ENCODE assay signal across 11 cellular contexts in genomic region chr10:20674870-20675385, GRCh38.
"Had no signal": no experiment of that assay in that cellular context is flagged by ENCODE, and none has a peak within 500 bp of the region (broad histone marks: within the 10 kb centered on the region; RNA-seq: fewer than 3 reads in every experiment).

No MANE protein-coding gene starts in this region.

- H3K27ac Mint-ChIP-seq: activated naive CD4-positive, alpha-beta T cell treated with anti-CD3 and anti-CD28 coated beads, Interleukin-2, amount 10 ng/mL, durations not matched to agents 7 days and 5 days; naive thymus-derived CD8-positive, alpha-beta T cell; stimulated activated naive CD8-positive, alpha-beta T cell treated with anti-CD3 and anti-CD28 coated beads, Interleukin-15, amount 100 ng/mL, for 72 hours; T-cell had no signal

- H3K36me3 ChIP-seq: gastroesophageal sphincter, ovary, thoracic aorta had no signal

- H3K4me1 ChIP-seq: gastroesophageal sphincter had no signal

- H3K27ac ChIP-seq: gastroesophageal sphincter, ovary, thoracic aorta had no signal

- H3K4me1 Mint-ChIP-seq: activated naive CD4-positive, alpha-beta T cell treated with anti-CD3 and anti-CD28 coated beads, Interleukin-2, amount 10 ng/mL, durations not matched to agents 7 days and 5 days; naive thymus-derived CD8-positive, alpha-beta T cell; stimulated activated naive CD8-positive, alpha-beta T cell treated with anti-CD3 and anti-CD28 coated beads, Interleukin-15, amount 100 ng/mL, for 72 hours; T-cell had no signal

- H3K4me3 Mint-ChIP-seq: activated naive CD4-positive, alpha-beta T cell treated with anti-CD3 and anti-CD28 coated beads, Interleukin-2, amount 10 ng/mL, durations not matched to agents 7 days and 5 days; naive thymus-derived CD8-positive, alpha-beta T cell; stimulated activated naive CD8-positive, alpha-beta T cell treated with anti-CD3 and anti-CD28 coated beads, Interleukin-15, amount 100 ng/mL, for 72 hours; T-cell had no signal

- ATAC-seq: gastroesophageal sphincter; naive thymus-derived CD8-positive, alpha-beta T cell; stimulated activated naive CD8-positive, alpha-beta T cell treated with anti-CD3 and anti-CD28 coated beads, Interleukin-15, amount 100 ng/mL, for 72 hours; T-cell had no signal

- H3K27me3 Mint-ChIP-seq: activated naive CD4-positive, alpha-beta T cell treated with anti-CD3 and anti-CD28 coated beads, Interleukin-2, amount 10 ng/mL, durations not matched to agents 7 days and 5 days; naive thymus-derived CD8-positive, alpha-beta T cell; stimulated activated naive CD8-positive, alpha-beta T cell treated with anti-CD3 and anti-CD28 coated beads, Interleukin-15, amount 100 ng/mL, for 72 hours; T-cell had no signal

- H3K36me3 Mint-ChIP-seq: activated naive CD4-positive, alpha-beta T cell treated with anti-CD3 and anti-CD28 coated beads, Interleukin-2, amount 10 ng/mL, durations not matched to agents 7 days and 5 days; naive thymus-derived CD8-positive, alpha-beta T cell; T-cell had no signal

- H3K4me3 ChIP-seq: gastroesophageal sphincter, ovary, thoracic aorta had no signal

- DNase-seq: activated CD4-positive, alpha-beta T cell treated with anti-CD3 and anti-CD28 coated beads for 48 hours; activated CD8-positive, alpha-beta memory T cell treated with anti-CD3 and anti-CD28 coated beads for 24 hours; activated naive CD4-positive, alpha-beta T cell treated with anti-CD3 and anti-CD28 coated beads, Interleukin-2, amount 10 ng/mL, durations not matched to agents 7 days and 5 days; kidney; naive thymus-derived CD8-positive, alpha-beta T cell; ovary; stimulated activated CD4-positive, alpha-beta T cell treated with anti-CD3 and anti-CD28 coated beads, Interleukin-4, amount 100 ng/mL, for 4 hours; stimulated activated naive CD8-positive, alpha-beta T cell treated with anti-CD3 and anti-CD28 coated beads, Interleukin-15, amount 100 ng/mL, for 72 hours; T-cell had no signal

- H3K9me3 Mint-ChIP-seq: stimulated activated naive CD8-positive, alpha-beta T cell treated with anti-CD3 and anti-CD28 coated beads, Interleukin-15, amount 100 ng/mL, for 72 hours had no signal

- H3K9me3 ChIP-seq: gastroesophageal sphincter, ovary, thoracic aorta had no signal

- H3K27me3 ChIP-seq: gastroesophageal sphincter, ovary had no signal
